24 cellular contexts compared by ENCODE assay signal in the genomic region with DNA sequence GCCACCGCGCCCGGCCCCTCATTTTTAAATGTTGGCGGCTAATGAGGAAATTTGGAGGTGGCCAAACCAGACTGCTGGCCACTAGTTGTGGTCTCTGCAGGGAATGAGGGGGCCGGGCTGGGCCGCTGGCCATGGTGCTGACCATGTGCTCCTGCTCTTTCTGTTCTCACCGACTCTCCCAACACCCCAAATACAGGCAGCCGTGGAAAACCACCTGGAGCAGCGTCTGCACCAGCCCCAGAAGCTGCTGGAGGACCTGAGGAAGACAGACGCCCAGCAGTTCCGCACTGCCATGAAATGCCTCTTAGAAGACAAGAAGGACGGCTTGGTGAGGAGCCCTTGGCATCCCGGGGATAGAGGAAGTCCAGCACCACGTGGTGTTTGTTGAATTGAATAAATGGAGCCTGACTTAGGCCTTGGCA. TPM values are rescaled to one million over a fixed set of nuclear protein-coding genes. Genes with fewer than 3 reads are reported as not detected.
A peak's percentile ranks its signal among the peaks of the same experiment; 100 is the strongest.
DNase-seq lines count a peak whose midpoint lies in the region; ATAC-seq and TF ChIP-seq lines count a peak whose summit lies in the region.
"Had no signal": no experiment of that assay in that cellular context is flagged by ENCODE, and none has a peak within 500 bp of the region (broad histone marks: within the 10 kb centered on the region; RNA-seq: fewer than 3 reads in every experiment).

No MANE protein-coding gene starts in this region.

- H3K4me1 ChIP-seq in GM23338 (ENCODE audit: insufficient read depth) = no peaks in the 10 kb centered on the region
- H3K4me1 ChIP-seq in GM23248 (ENCODE audit: insufficient read depth) = no peaks in the 10 kb centered on the region
- H3K4me1 ChIP-seq: stomach, transverse colon had no signal

- WGBS in GM23248 (ENCODE audit: low coverage in 1 of 2, low lambda C conversion rate in 2 of 2, missing lambda C conversion rate in 2 of 2), 2 experiments = 48 to 49% methylated on average over 14 of the region's 14 CpGs

- H3K9me3 ChIP-seq in GM23248 (ENCODE audit: low read depth) = no peaks in the 10 kb centered on the region
- H3K9me3 ChIP-seq: neutrophil, transverse colon had no signal

- no peaks in the 10 kb centered on the region for H3K9me2 ChIP-seq in GM23338 (ENCODE audit: insufficient read depth)
- no peaks in the 10 kb centered on the region for H3K9me2 ChIP-seq in GM23248 (ENCODE audit: insufficient read depth)

- peaks cover 7% of the 10 kb centered on the region for H3K27me3 Mint-ChIP-seq in GM23338 (ENCODE audit: insufficient read depth, low read depth, poor library complexity)
- peaks cover 26% of the 10 kb centered on the region for H3K27me3 Mint-ChIP-seq in neural crest cell (ENCODE audit: low read depth)

- H3K4me1 Mint-ChIP-seq in GM23338 (no peaks in the 10 kb centered on the region), neural crest cell (no peaks in the 10 kb centered on the region)
- H3K4me1 Mint-ChIP-seq: activated naive CD4-positive, alpha-beta T cell treated with anti-CD3 and anti-CD28 coated beads, Interleukin-2, amount 50 U/mL, for 24 hours; CD4-positive, alpha-beta memory T cell had no signal

- H3K79me2 ChIP-seq in GM23338 (replicated peaks; ENCODE audit: insufficient read depth) (no peaks in the 10 kb centered on the region), GM23248 (ENCODE audit: insufficient read depth) (no peaks in the 10 kb centered on the region)

- no peak overlapping the region for H3K4me3 Mint-ChIP-seq in GM23338
- H3K4me3 Mint-ChIP-seq in neural crest cell = no peak overlapping the region
- H3K4me3 Mint-ChIP-seq: activated naive CD4-positive, alpha-beta T cell treated with anti-CD3 and anti-CD28 coated beads, Interleukin-2, amount 50 U/mL, for 24 hours; activated T-helper 1 cell treated with anti-CD3 and anti-CD28 coated beads, Interleukin-12 subunit alpha, Interleukin-12 subunit beta, Interleukin-2, Interleukin-4 antibody, amounts not matched to agents 30 ng/mL and 10 ng/mL and 1 ng/mL, durations not matched to agents 14 hours and 24 hours and 36 hours; CD4-positive, alpha-beta memory T cell had no signal

- H3K27ac Mint-ChIP-seq in GM23338 = no peak overlapping the region
- H3K27ac Mint-ChIP-seq in neural crest cell (ENCODE audit: unreplicated experiment) = no peak overlapping the region
- H3K27ac Mint-ChIP-seq: activated naive CD4-positive, alpha-beta T cell treated with anti-CD3 and anti-CD28 coated beads, Interleukin-2, amount 50 U/mL, for 24 hours; activated T-helper 1 cell treated with anti-CD3 and anti-CD28 coated beads, Interleukin-12 subunit alpha, Interleukin-12 subunit beta, Interleukin-2, Interleukin-4 antibody, amounts not matched to agents 30 ng/mL and 10 ng/mL and 1 ng/mL, durations not matched to agents 14 hours and 24 hours and 36 hours; CD4-positive, alpha-beta memory T cell had no signal

- H4K20me1 ChIP-seq in GM23338 (replicated peaks; ENCODE audit: insufficient read depth) = no peaks in the 10 kb centered on the region
- H4K20me1 ChIP-seq in GM23248 (ENCODE audit: insufficient read depth) = no peaks in the 10 kb centered on the region

- H3K4me3 ChIP-seq in GM23338 = no peak overlapping the region
- no peak overlapping the region for H3K4me3 ChIP-seq in GM23248
- H3K4me3 ChIP-seq: lung, stomach, transverse colon had no signal

- H3K9ac ChIP-seq in GM23248 = no peak overlapping the region

- H3F3A ChIP-seq in GM23338 (replicated peaks; ENCODE audit: low read depth) = no peaks in the 10 kb centered on the region
- H3F3A ChIP-seq in GM23248 (ENCODE audit: insufficient read depth) = no peaks in the 10 kb centered on the region

- no peak overlapping the region for H2AFZ ChIP-seq in GM23338
- H2AFZ ChIP-seq in GM23248 = no peak overlapping the region

- H3K9me3 Mint-ChIP-seq in GM23338 (peaks cover 2% of the 10 kb centered on the region; the same call in 1 of the 3 replicates), neural crest cell (no peaks in the 10 kb centered on the region)
- H3K9me3 Mint-ChIP-seq: activated naive CD4-positive, alpha-beta T cell treated with anti-CD3 and anti-CD28 coated beads, Interleukin-2, amount 50 U/mL, for 24 hours; activated T-helper 1 cell treated with anti-CD3 and anti-CD28 coated beads, Interleukin-12 subunit alpha, Interleukin-12 subunit beta, Interleukin-2, Interleukin-4 antibody, amounts not matched to agents 30 ng/mL and 10 ng/mL and 1 ng/mL, durations not matched to agents 14 hours and 24 hours and 36 hours had no signal

- peak; percentile 70 for DNase-seq in GM23338 (ENCODE audit: low spot score)
- DNase-seq in KBM-7 = peak; percentile 25
- DNase-seq in ecto neural progenitor cell (ENCODE audit: low spot score) = peak; percentile 70
- DNase-seq in neural crest cell (ENCODE audit: low read depth, low spot score) = peak; percentile 30
- no peak for DNase-seq in NCI-H1930 (lab: John Stamatoyannopoulos, UW)
- no peak for DNase-seq in T-helper 9 cell
- no peak for DNase-seq in NCI-H1092 (lab: John Stamatoyannopoulos, UW)
- DNase-seq in GM23248 = no peak
- DNase-seq: activated CD4-positive, alpha-beta T cell treated with anti-CD3 and anti-CD28 coated beads for 4 hours; aorta; CD4-positive, alpha-beta memory T cell; central memory CD4-positive, alpha-beta T cell; NCI-H146; Right ventricle myocardium superior; stomach; transverse colon had no signal

- in situ Hi-C loops in KBM-7 (cut with MboI; ENCODE audit: low pct_unique_long_range_greater_than_20kb, low sequenced_read_pairs) = no loop called here
- in situ Hi-C loops in GM23248 (cut with MboI) = no loop called here

- no peaks in the 10 kb centered on the region for H3K27me3 ChIP-seq in GM23338 (ENCODE audit: insufficient read depth)
- H3K27me3 ChIP-seq in GM23248 (replicated peaks; ENCODE audit: insufficient read depth) = no peaks in the 10 kb centered on the region; the same call in 1 of the 2 replicates
- H3K27me3 ChIP-seq: transverse colon had no signal

- H3K36me3 ChIP-seq in GM23338 (ENCODE audit: insufficient read depth) (no peaks in the 10 kb centered on the region), GM23248 (ENCODE audit: low read depth) (no peaks in the 10 kb centered on the region)
- H3K36me3 ChIP-seq: neutrophil, stomach, transverse colon had no signal

- H3K4me2 ChIP-seq in GM23338 = no peak overlapping the region
- H3K4me2 ChIP-seq in GM23248 (ENCODE audit: unreplicated experiment) = no peak overlapping the region

- TF ChIP-seq CTCF in GM23338 (conservative IDR thresholded peaks at IDR 0.05; ENCODE audit: low read depth in 2 of 2) (no peak), neural crest cell (conservative IDR thresholded peaks at IDR 0.05) (no peak)

- no peak overlapping the region for H3K27ac ChIP-seq in GM23338 (ENCODE audit: low read depth)
- H3K27ac ChIP-seq in GM23248 = no peak overlapping the region
- H3K27ac ChIP-seq: neutrophil, stomach, transverse colon had no signal

- H3K36me3 Mint-ChIP-seq in GM23338 (ENCODE audit: low read depth) (no peaks in the 10 kb centered on the region), neural crest cell (ENCODE audit: low read depth) (no peaks in the 10 kb centered on the region)
- H3K36me3 Mint-ChIP-seq: activated naive CD4-positive, alpha-beta T cell treated with anti-CD3 and anti-CD28 coated beads, Interleukin-2, amount 50 U/mL, for 24 hours; CD4-positive, alpha-beta memory T cell had no signal

- peak; percentile 92 for ATAC-seq in GM23338

TF ChIP-seq in GM23338, 12 proteins besides CTCF, POLR2A, EP300 and RAD21:
- TF ChIP-seq, protein P1, sequence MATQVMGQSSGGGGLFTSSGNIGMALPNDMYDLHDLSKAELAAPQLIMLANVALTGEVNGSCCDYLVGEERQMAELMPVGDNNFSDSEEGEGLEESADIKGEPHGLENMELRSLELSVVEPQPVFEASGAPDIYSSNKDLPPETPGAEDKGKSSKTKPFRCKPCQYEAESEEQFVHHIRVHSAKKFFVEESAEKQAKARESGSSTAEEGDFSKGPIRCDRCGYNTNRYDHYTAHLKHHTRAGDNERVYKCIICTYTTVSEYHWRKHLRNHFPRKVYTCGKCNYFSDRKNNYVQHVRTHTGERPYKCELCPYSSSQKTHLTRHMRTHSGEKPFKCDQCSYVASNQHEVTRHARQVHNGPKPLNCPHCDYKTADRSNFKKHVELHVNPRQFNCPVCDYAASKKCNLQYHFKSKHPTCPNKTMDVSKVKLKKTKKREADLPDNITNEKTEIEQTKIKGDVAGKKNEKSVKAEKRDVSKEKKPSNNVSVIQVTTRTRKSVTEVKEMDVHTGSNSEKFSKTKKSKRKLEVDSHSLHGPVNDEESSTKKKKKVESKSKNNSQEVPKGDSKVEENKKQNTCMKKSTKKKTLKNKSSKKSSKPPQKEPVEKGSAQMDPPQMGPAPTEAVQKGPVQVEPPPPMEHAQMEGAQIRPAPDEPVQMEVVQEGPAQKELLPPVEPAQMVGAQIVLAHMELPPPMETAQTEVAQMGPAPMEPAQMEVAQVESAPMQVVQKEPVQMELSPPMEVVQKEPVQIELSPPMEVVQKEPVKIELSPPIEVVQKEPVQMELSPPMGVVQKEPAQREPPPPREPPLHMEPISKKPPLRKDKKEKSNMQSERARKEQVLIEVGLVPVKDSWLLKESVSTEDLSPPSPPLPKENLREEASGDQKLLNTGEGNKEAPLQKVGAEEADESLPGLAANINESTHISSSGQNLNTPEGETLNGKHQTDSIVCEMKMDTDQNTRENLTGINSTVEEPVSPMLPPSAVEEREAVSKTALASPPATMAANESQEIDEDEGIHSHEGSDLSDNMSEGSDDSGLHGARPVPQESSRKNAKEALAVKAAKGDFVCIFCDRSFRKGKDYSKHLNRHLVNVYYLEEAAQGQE (IDR thresholded peaks at IDR 0.05; ENCODE audit: unreplicated experiment) = peak; percentile 89
- TF ChIP-seq EZH2 (IDR thresholded peaks at IDR 0.05; ENCODE audit: low read depth, unreplicated experiment) = no peak

RNA-seq across cellular contexts. Expression of a gene that starts 21.3 kb away (rescaled TPM):
- total RNA-seq in GM23338 (2014; rRNA removed; shearing (Covaris generic)) = 0.17 and 0.31 TPM in 2 replicates
- 0.16 TPM in 1 of 2 replicates, not detected in the other for polyA plus RNA-seq in GM23338 (2016; fragmentation: Nextera tagmentation; extraction: Ambion mirVana)
- 0.21 and 0.34 TPM in 2 replicates for total RNA-seq in neural crest cell
- not detected in 2 replicates for total RNA-seq in GM23248 (2014; rRNA removed; shearing (Covaris generic))
- not detected in 2 replicates for polyA plus RNA-seq in GM23248 (2016; fragmentation: Nextera tagmentation; extraction: Ambion mirVana)
- total RNA-seq: activated T-helper 1 cell treated with anti-CD3 and anti-CD28 coated beads, Interleukin-12 subunit alpha, Interleukin-12 subunit beta, Interleukin-2, Interleukin-4 antibody, amounts not matched to agents 30 ng/mL and 10 ng/mL and 1 ng/mL, durations not matched to agents 14 hours and 24 hours and 36 hours; dermis microvascular lymphatic vessel endothelial cell; epithelial cell of proximal tubule; M059J; Right ventricle myocardium superior had no signal
- polyA plus RNA-seq: aorta; CD4-positive, alpha-beta memory T cell; keratinocyte had no signal

RNA-seq across cellular contexts. Expression of a gene that starts 32.6 kb away (rescaled TPM):
- total RNA-seq in GM23338 (2014; rRNA removed; shearing (Covaris generic)) = not detected in 2 replicates
- 0.17 and 0.19 TPM in 2 replicates for polyA plus RNA-seq in GM23338 (2016; fragmentation: Nextera tagmentation; extraction: Ambion mirVana)
- total RNA-seq in neural crest cell = not detected in 2 replicates
- total RNA-seq in GM23248 (2014; rRNA removed; shearing (Covaris generic)) = not detected in 2 replicates
- polyA plus RNA-seq in GM23248 (2016; fragmentation: Nextera tagmentation; extraction: Ambion mirVana) = 0.14 and 0.18 TPM in 2 replicates
- total RNA-seq: activated T-helper 1 cell treated with anti-CD3 and anti-CD28 coated beads, Interleukin-12 subunit alpha, Interleukin-12 subunit beta, Interleukin-2, Interleukin-4 antibody, amounts not matched to agents 30 ng/mL and 10 ng/mL and 1 ng/mL, durations not matched to agents 14 hours and 24 hours and 36 hours; epithelial cell of proximal tubule; M059J had no signal
- polyA plus RNA-seq: keratinocyte had no signal

Comparison
In these comparisons a context has a peak if more than half of its experiments do, and no peak if none do; other contexts are left out.
1. DNase-seq: peak in GM23338 (single experiment), KBM-7 (single experiment), ecto neural progenitor cell (single experiment) and neural crest cell (single experiment); none in NCI-H1930 (0 of 2), T-helper 9 cell (single experiment), NCI-H1092 (single experiment) and GM23248 (single experiment).